ENCODE assay signal across 8 cellular contexts in genomic region chrX:12080265-12080664, GRCh38. TPM values are rescaled to one million over a fixed set of nuclear protein-coding genes. Genes with fewer than 3 reads are reported as not detected.
DNase-seq lines count a peak whose midpoint lies in the region; ATAC-seq and TF ChIP-seq lines count a peak whose summit lies in the region.

No MANE protein-coding gene starts in this region.

- TF ChIP-seq CTCF in epithelial cell of proximal tubule (conservative IDR thresholded peaks at IDR 0.05; ENCODE audit: low read depth, low read length) (peak; percentile 64), ascending aorta (IDR thresholded peaks at IDR 0.05) (peak in 1 of 3 experiments; percentile 9)

- H3K36me3 ChIP-seq in GM23248 (ENCODE audit: low read depth), result no peaks in the 10 kb centered on the region
- H3K36me3 ChIP-seq in ascending aorta, result no peaks in the 10 kb centered on the region

- H3K27ac ChIP-seq in GM23248 (no peak overlapping the region), ascending aorta (no peak overlapping the region)

- no peaks in the 10 kb centered on the region for H3K9me2 ChIP-seq in GM23248 (ENCODE audit: insufficient read depth)

- H3F3A ChIP-seq in GM23248 (ENCODE audit: insufficient read depth), result no peaks in the 10 kb centered on the region

- 0% methylated on average over 1 of the region's 1 CpG for WGBS in GM23248 (ENCODE audit: low coverage in 1 of 2, low lambda C conversion rate in 2 of 2, missing lambda C conversion rate in 2 of 2), 2 experiments

- no peaks in the 10 kb centered on the region for H3K79me2 ChIP-seq in GM23248 (ENCODE audit: insufficient read depth)

- ATAC-seq in HG03196 (IDR thresholded peaks at IDR 0.05; ENCODE audit: unreplicated experiment) (no peak), HG03432 (IDR thresholded peaks at IDR 0.05; ENCODE audit: unreplicated experiment) (no peak)

- H3K4me3 ChIP-seq in GM23248 (no peak overlapping the region), epithelial cell of proximal tubule (ENCODE audit: low read depth, low read length) (no peak overlapping the region), ascending aorta (no peak overlapping the region)

- H3K9me3 ChIP-seq in GM23248 (ENCODE audit: low read depth) (no peaks in the 10 kb centered on the region), ascending aorta (no peaks in the 10 kb centered on the region)

- no peak overlapping the region for H3K4me2 ChIP-seq in GM23248 (ENCODE audit: unreplicated experiment)

- no peak overlapping the region for H3K9ac ChIP-seq in GM23248

- in situ Hi-C loops in GM23248 (cut with MboI), result no loop called here

- DNase-seq in AML-193 (lab: John Stamatoyannopoulos, UW) (peak; percentile 4 to 5), GM23248 (peak; percentile 25), NCI-H748 (lab: John Stamatoyannopoulos, UW; ENCODE audit: unreplicated experiment) (peak; percentile 72), epithelial cell of proximal tubule (ENCODE audit: low read depth) (no peak), renal cortical epithelial cell (ENCODE audit: low read depth) (peak; percentile 45), ascending aorta (ENCODE audit: low spot score in 2 of 2) (no peak)

- H3K27me3 ChIP-seq in GM23248 (replicated peaks; ENCODE audit: insufficient read depth), result no peaks in the 10 kb centered on the region
- H3K27me3 ChIP-seq in ascending aorta, result no peaks in the 10 kb centered on the region

- intact Hi-C loops in ascending aorta (cut with DNase I), result no loop called here

- H4K20me1 ChIP-seq in GM23248 (ENCODE audit: insufficient read depth), result no peaks in the 10 kb centered on the region

- H3K4me1 ChIP-seq in GM23248 (ENCODE audit: insufficient read depth) (no peaks in the 10 kb centered on the region), ascending aorta (no peaks in the 10 kb centered on the region)

- no peak overlapping the region for H2AFZ ChIP-seq in GM23248

RNA-seq across cellular contexts. Expression of gene FRMPD4, which starts 58.0 kb away (rescaled TPM):
- total RNA-seq in GM23248 (2014; rRNA removed; shearing (Covaris generic)), result not detected in 2 replicates
- 0.04 TPM in 1 of 2 replicates, not detected in the other for polyA plus RNA-seq in GM23248 (2016; fragmentation: Nextera tagmentation; extraction: Ambion mirVana)
- total RNA-seq in epithelial cell of proximal tubule (0.06 and 0.07 TPM in 2 replicates), renal cortical epithelial cell (under 0.01 and 0.30 TPM in 2 replicates), ascending aorta (not detected)

Comparison
In these comparisons a context has a peak if more than half of its experiments do, and no peak if none do; other contexts are left out.
1. DNase-seq: peak in AML-193 (2 of 2), GM23248 (single experiment), NCI-H748 (single experiment) and renal cortical epithelial cell (single experiment); none in epithelial cell of proximal tubule (single experiment) and ascending aorta (0 of 2).